In the genomic region with DNA sequence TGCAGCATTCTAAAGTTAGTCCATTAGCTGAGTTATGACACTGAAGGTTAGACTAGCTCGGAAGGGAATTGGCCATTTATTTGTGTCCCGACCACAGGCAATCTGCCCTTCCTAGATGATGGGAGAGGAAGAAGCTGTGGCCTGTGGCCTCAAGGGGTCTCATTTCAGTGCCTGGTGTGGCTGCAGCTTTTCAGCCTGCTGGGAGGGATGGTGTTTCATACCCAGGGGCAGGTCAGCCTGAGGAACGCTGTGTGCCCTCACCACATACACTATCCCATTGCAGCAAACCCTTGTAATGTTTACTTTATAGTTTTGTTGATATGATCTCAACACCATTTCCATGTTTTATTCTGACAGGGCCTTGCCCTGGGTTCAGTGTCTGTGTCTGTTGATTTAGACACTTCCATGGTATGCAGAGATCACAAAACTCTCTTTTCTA, we compare ENCODE assay signal across 11 cellular contexts.
DNase-seq lines count a peak whose midpoint lies in the region; ATAC-seq and TF ChIP-seq lines count a peak whose summit lies in the region.
"Had no signal": no experiment of that assay in that cellular context is flagged by ENCODE, and none has a peak within 500 bp of the region (broad histone marks: within the 10 kb centered on the region; RNA-seq: fewer than 3 reads in every experiment).

No MANE protein-coding gene starts in this region.

- H3K27me3 ChIP-seq in A673 (replicated peaks; ENCODE audit: insufficient read depth, low read depth, low read length, poor library complexity) (no peaks in the 10 kb centered on the region), gastroesophageal sphincter (no peaks in the 10 kb centered on the region), osteoblast (ENCODE audit: insufficient read depth, low read length) (no peaks in the 10 kb centered on the region)

- H3K4me3 Mint-ChIP-seq in activated CD4-positive, alpha-beta T cell treated with anti-CD3 and anti-CD28 coated beads, Interleukin-2, amount 10 ng/mL, durations not matched to agents 7 days and 5 days, result no peak overlapping the region
- H3K4me3 Mint-ChIP-seq: activated CD4-positive, alpha-beta T cell treated with anti-CD3 and anti-CD28 coated beads for 36 hours; activated naive CD8-positive, alpha-beta T cell treated with anti-CD3 and anti-CD28 coated beads for 36 hours had no signal

- no peaks in the 10 kb centered on the region for H3K9me3 ChIP-seq in A673 (ENCODE audit: low read depth, low read length, poor library complexity, severe bottlenecking)
- no peaks in the 10 kb centered on the region for H3K9me3 ChIP-seq in gastroesophageal sphincter
- no peaks in the 10 kb centered on the region for H3K9me3 ChIP-seq in osteoblast (ENCODE audit: low read depth, low read length)

- H3K27me3 Mint-ChIP-seq in activated CD4-positive, alpha-beta T cell treated with anti-CD3 and anti-CD28 coated beads, Interleukin-2, amount 10 ng/mL, durations not matched to agents 7 days and 5 days, result no peaks in the 10 kb centered on the region
- H3K27me3 Mint-ChIP-seq: activated CD4-positive, alpha-beta T cell treated with anti-CD3 and anti-CD28 coated beads for 36 hours; activated naive CD8-positive, alpha-beta T cell treated with anti-CD3 and anti-CD28 coated beads for 36 hours had no signal

- no peaks in the 10 kb centered on the region for H3K79me2 ChIP-seq in osteoblast (ENCODE audit: insufficient read depth, low read length)

- peak overlapping the region; percentile 48 for H3K27ac ChIP-seq in A673 (ENCODE audit: low read depth, low read length, poor library complexity, severe bottlenecking)
- peak overlapping the region; percentile 60 to 91 (median 79) for H3K27ac ChIP-seq in gastroesophageal sphincter
- peak overlapping the region; percentile 38 for H3K27ac ChIP-seq in osteoblast (ENCODE audit: low read depth, low read length)

- no peak for TF ChIP-seq EP300 in gastroesophageal sphincter (IDR thresholded peaks at IDR 0.05)

- peak overlapping the region; percentile 13 for H3K4me2 ChIP-seq in osteoblast (ENCODE audit: insufficient read depth, low read length)

- intact Hi-C loops in A673 (cut with micrococcal nuclease; ENCODE audit: unreplicated experiment), result no loop called here

- TF ChIP-seq POLR2A in gastroesophageal sphincter (IDR thresholded peaks at IDR 0.05), result no peak

- H3K9me3 Mint-ChIP-seq in activated CD4-positive, alpha-beta T cell treated with anti-CD3 and anti-CD28 coated beads, Interleukin-2, amount 10 ng/mL, durations not matched to agents 7 days and 5 days, result no peaks in the 10 kb centered on the region

- TF ChIP-seq CTCF in A673 (conservative IDR thresholded peaks at IDR 0.05; ENCODE audit: low read depth, low read length) (no peak), gastroesophageal sphincter (IDR thresholded peaks at IDR 0.05) (no peak), osteoblast (IDR thresholded peaks at IDR 0.05; ENCODE audit: extremely low read depth, low read depth, low read length) (no peak)

- CTCF ChIA-PET in A673 (lab: Charles Lee), result no interaction called here
- CTCF ChIA-PET in activated CD4-positive, alpha-beta T cell treated with anti-CD3 and anti-CD28 coated beads, Interleukin-2, amount 10 ng/mL, durations not matched to agents 7 days and 5 days (lab: Charles Lee), result no interaction called here

- ATAC-seq in gastroesophageal sphincter, result peak; percentile 76
- ATAC-seq in HG03439 (IDR thresholded peaks at IDR 0.05; ENCODE audit: unreplicated experiment), result no peak
- ATAC-seq: activated CD4-positive, alpha-beta T cell treated with anti-CD3 and anti-CD28 coated beads for 36 hours; Panc1 had no signal

- H3K4me1 ChIP-seq in A673 (ENCODE audit: insufficient read depth, low read length, poor library complexity, severe bottlenecking), result peaks cover 22% of the 10 kb centered on the region
- H3K4me1 ChIP-seq in gastroesophageal sphincter, result peaks cover 10 to 34% (median 16%) of the 10 kb centered on the region in 3 donors
- H3K4me1 ChIP-seq in osteoblast (ENCODE audit: insufficient read depth, low read length), result peaks cover 7% of the 10 kb centered on the region

- H3K36me3 Mint-ChIP-seq in activated CD4-positive, alpha-beta T cell treated with anti-CD3 and anti-CD28 coated beads, Interleukin-2, amount 10 ng/mL, durations not matched to agents 7 days and 5 days (ENCODE audit: low read depth), result no peaks in the 10 kb centered on the region
- H3K36me3 Mint-ChIP-seq: activated naive CD8-positive, alpha-beta T cell treated with anti-CD3 and anti-CD28 coated beads for 36 hours had no signal

- H3K4me3 ChIP-seq in A673 (ENCODE audit: low read depth, low read length, poor library complexity, severe bottlenecking) (no peak overlapping the region), gastroesophageal sphincter (no peak overlapping the region), osteoblast (ENCODE audit: insufficient read depth, low read length) (no peak overlapping the region)

- H3K36me3 ChIP-seq in A673 (ENCODE audit: insufficient read depth, low read length, poor library complexity, severe bottlenecking) (no peaks in the 10 kb centered on the region), gastroesophageal sphincter (no peaks in the 10 kb centered on the region), osteoblast (ENCODE audit: insufficient read depth, low read length) (no peaks in the 10 kb centered on the region)

- DNase-seq in A673 (ENCODE audit: low spot score), result no peak
- DNase-seq in osteoblast (ENCODE audit: insufficient read length, low spot score, missing footprints), result peak; percentile 3
- no peak for DNase-seq in activated CD4-positive, alpha-beta T cell treated with anti-CD3 and anti-CD28 coated beads, Interleukin-2, amount 10 ng/mL, durations not matched to agents 7 days and 5 days
- DNase-seq in SHP77 treated with DMSO at 0.1 percent for 48 hours (lab: John Stamatoyannopoulos, UW), result no peak
- DNase-seq in NCI-H1105 treated with DMSO at 0.1 percent for 48 hours (lab: John Stamatoyannopoulos, UW), result no peak
- DNase-seq: activated CD4-positive, alpha-beta T cell treated with anti-CD3 and anti-CD28 coated beads for 36 hours; activated naive CD8-positive, alpha-beta T cell treated with anti-CD3 and anti-CD28 coated beads for 36 hours had no signal

- no peak overlapping the region for H3K27ac Mint-ChIP-seq in activated CD4-positive, alpha-beta T cell treated with anti-CD3 and anti-CD28 coated beads, Interleukin-2, amount 10 ng/mL, durations not matched to agents 7 days and 5 days
- H3K27ac Mint-ChIP-seq: activated CD4-positive, alpha-beta T cell treated with anti-CD3 and anti-CD28 coated beads for 36 hours; activated naive CD8-positive, alpha-beta T cell treated with anti-CD3 and anti-CD28 coated beads for 36 hours had no signal

- BruUV-seq in A673 (replicated peaks; lab: Mats Ljungman, UMichigan), result no TSS peak

- no peaks in the 10 kb centered on the region for H3K4me1 Mint-ChIP-seq in activated CD4-positive, alpha-beta T cell treated with anti-CD3 and anti-CD28 coated beads, Interleukin-2, amount 10 ng/mL, durations not matched to agents 7 days and 5 days
- H3K4me1 Mint-ChIP-seq: activated CD4-positive, alpha-beta T cell treated with anti-CD3 and anti-CD28 coated beads for 36 hours; activated naive CD8-positive, alpha-beta T cell treated with anti-CD3 and anti-CD28 coated beads for 36 hours had no signal

- H4K20me1 ChIP-seq in osteoblast (ENCODE audit: insufficient read depth, low read length), result no peaks in the 10 kb centered on the region

- 5 to 6% methylated on average over 2 to 3 of the region's 3 CpGs for WGBS in gastroesophageal sphincter (ENCODE audit: low coverage in 1 of 2), 2 donors

- peak overlapping the region; percentile 55 for H2AFZ ChIP-seq in osteoblast (ENCODE audit: low read length)

- POLR2A ChIA-PET in A673 (lab: Charles Lee; ENCODE audit: low non-redundant PET), result interaction anchor here (0.6 kb wide), 1 partner anchor 270 kb away, joined by 3 read pairs; no protein-coding TSS in a partner anchor
- POLR2A ChIA-PET in activated CD4-positive, alpha-beta T cell treated with anti-CD3 and anti-CD28 coated beads, Interleukin-2, amount 10 ng/mL, durations not matched to agents 7 days and 5 days (lab: Charles Lee), result no interaction called here

TF ChIP-seq in PFSK-1, 5 proteins besides CTCF, POLR2A, EP300 and RAD21:
- TF ChIP-seq FOXP2 (optimal IDR thresholded peaks at IDR 0.05; ENCODE audit: borderline replicate concordance, extremely low read depth, extremely low read length, insufficient read depth) (peak; percentile 52), SIN3A (IDR thresholded peaks at IDR 0.05; ENCODE audit: borderline replicate concordance, insufficient read depth, low read length) (no peak)
